In genomic region chr3:72439321-72440183, GRCh38 we compare ENCODE assay signal across 13 cellular contexts. TPM values are rescaled to one million over a fixed set of nuclear protein-coding genes. Genes with fewer than 3 reads are reported as not detected.
A peak's percentile ranks its signal among the peaks of the same experiment; 100 is the strongest.
DNase-seq lines count a peak whose midpoint lies in the region; ATAC-seq, FAIRE-seq and TF ChIP-seq lines count a peak whose summit lies in the region.
"Had no signal": no experiment of that assay in that cellular context is flagged by ENCODE, and none has a peak within 500 bp of the region (broad histone marks: within the 10 kb centered on the region; RNA-seq: fewer than 3 reads in every experiment).

No MANE protein-coding gene starts in this region.

- no peaks in the 10 kb centered on the region for H3K27me3 ChIP-seq in GM12878 (replicated peaks in 1 of 2; ENCODE audit: control insufficient read depth in 2 of 2, insufficient read depth in 2 of 2, low read length in 1 of 2)
- no peaks in the 10 kb centered on the region for H3K27me3 ChIP-seq in ovary
- no peaks in the 10 kb centered on the region for H3K27me3 ChIP-seq in adrenal gland
- H3K27me3 ChIP-seq: esophagus muscularis mucosa, testis had no signal

- H3K27me3 Mint-ChIP-seq in effector memory CD8-positive, alpha-beta T cell, result no peaks in the 10 kb centered on the region

- TF ChIP-seq EP300 in GM12878 (IDR thresholded peaks at IDR 0.05; ENCODE audit: borderline replicate concordance in 1 of 2, control insufficient read depth in 1 of 2, low read depth in 2 of 2, low read length in 2 of 2) (no peak), ovary (IDR thresholded peaks at IDR 0.05) (no peak)

- ATAC-seq in GM21367 (IDR thresholded peaks at IDR 0.05; ENCODE audit: unreplicated experiment) (peak; percentile 50), HG03045 (IDR thresholded peaks at IDR 0.05; ENCODE audit: unreplicated experiment) (peak; percentile 59), GM12878 (peak; percentile 49)
- ATAC-seq in effector memory CD8-positive, alpha-beta T cell (replicated peaks), result no peak

- RAD21 ChIA-PET in GM12878 (lab: Charles Lee; ENCODE audit: unreplicated experiment), result interaction anchor here (1.5 kb wide), 1 partner anchor 12 kb away, joined by 4 read pairs; no protein-coding TSS in a partner anchor

- no peak overlapping the region for H3K27ac ChIP-seq in GM12878 (ENCODE audit: control insufficient read depth, insufficient read depth)
- H3K27ac ChIP-seq in ovary, result no peak overlapping the region
- H3K27ac ChIP-seq in adrenal gland, result no peak overlapping the region
- H3K27ac ChIP-seq: C4-2B, esophagus muscularis mucosa, testis had no signal

- peaks cover 8% of the 10 kb centered on the region for H3K36me3 Mint-ChIP-seq in effector memory CD8-positive, alpha-beta T cell (ENCODE audit: insufficient read depth)

- peaks cover 10% of the 10 kb centered on the region for H4K20me1 ChIP-seq in GM12878 (ENCODE audit: control insufficient read depth, insufficient read depth)

- in situ Hi-C loops in GM12878 (cut with MboI), result no loop called here

- intact Hi-C loops in GM12878 (cut with micrococcal nuclease; ENCODE audit: unreplicated experiment), result loop anchor here (5.0 to 10.0 kb wide), 6 partner anchors 143 to 565 kb away; no protein-coding TSS in a partner anchor
- intact Hi-C loops in ovary (cut with DNase I), result loop anchor here in 3 of 4 donors (10.0 kb wide), 2 partner anchors 165 to 265 kb away; no protein-coding TSS in a partner anchor
- intact Hi-C loops in adrenal gland (cut with DNase I), result no loop called here

- H3K9ac ChIP-seq in GM12878 (ENCODE audit: control insufficient read depth, insufficient read depth, low read length), result no peak overlapping the region

- whole genome bisulfite sequencing in GM12878 (ENCODE audit: insufficient coverage, insufficient replicate concordance, low lambda C conversion rate, missing lambda C conversion rate), result 37% methylated on average over 5 of the region's 5 CpGs
- 62 to 69% (median 66%) methylated on average over 5 of the region's 5 CpGs for WGBS in ovary, 3 donors
- 71 to 77% (median 75%) methylated on average over 5 of the region's 5 CpGs for WGBS in adrenal gland, 4 donors

- peaks cover 71% of the 10 kb centered on the region for H3K79me2 ChIP-seq in GM12878 (ENCODE audit: control insufficient read depth, insufficient read depth, low read length)

- H3K9me3 Mint-ChIP-seq in effector memory CD8-positive, alpha-beta T cell, result no peaks in the 10 kb centered on the region

- no peak for DNase-seq in GM18507 (ENCODE audit: extremely low spot score, insufficient read length, low read depth)
- no peak for DNase-seq in GM12878 (ENCODE audit: low read depth, low spot score)
- DNase-seq in ovary, result no peak
- DNase-seq in effector memory CD8-positive, alpha-beta T cell, result no peak
- no peak for DNase-seq in NCI-H524 treated with DMSO at 0.1 percent for 48 hours (lab: John Stamatoyannopoulos, UW)
- DNase-seq in adrenal gland, result no peak
- DNase-seq: stimulated activated CD4-positive, alpha-beta T cell treated with anti-CD3 and anti-CD28 coated beads, Interleukin-2, amount 100 ng/mL, for 48 hours; T-helper 1 cell; testis had no signal

- peaks cover 30 to 67% of the 10 kb centered on the region in 2 donors for H3K4me1 Mint-ChIP-seq in effector memory CD8-positive, alpha-beta T cell (ENCODE audit: low read depth in 2 of 2)

- SMC1A ChIA-PET in GM12878 (lab: Charles Lee; ENCODE audit: uncharacterized antibody, unreplicated experiment), result interaction anchor here (1.4 to 1.8 kb wide), 3 partner anchors 12 to 28 kb away, joined by 3 to 4 read pairs (median 3); no protein-coding TSS in a partner anchor

- TF ChIP-seq POLR2A in GM12878 (IDR thresholded peaks at IDR 0.05; ENCODE audit: low read depth, low read length) (no peak), ovary (IDR thresholded peaks at IDR 0.05) (no peak), adrenal gland (IDR thresholded peaks at IDR 0.05) (no peak)

- no peak overlapping the region for H3K27ac Mint-ChIP-seq in effector memory CD8-positive, alpha-beta T cell

- H3K4me2 ChIP-seq in GM12878 (ENCODE audit: control insufficient read depth, insufficient read depth), result peak overlapping the region; percentile 58

- TF ChIP-seq CTCF in GM12878 (IDR thresholded peaks at IDR 0.05 in 2 of 3, conservative IDR thresholded peaks at IDR 0.05 in 1 of 3; ENCODE audit: control insufficient read depth in 2 of 3, extremely low read depth in 1 of 3, insufficient read depth in 1 of 3, low read depth in 3 of 3, low read length in 3 of 3), result no peak
- no peak for TF ChIP-seq CTCF in ovary (IDR thresholded peaks at IDR 0.05)
- no peak for TF ChIP-seq CTCF in adrenal gland (IDR thresholded peaks at IDR 0.05)

- H2AFZ ChIP-seq in GM12878 (ENCODE audit: control insufficient read depth, low read depth, low read length), result no peak overlapping the region

- TF ChIP-seq RAD21 in GM12878 (IDR thresholded peaks at IDR 0.05; ENCODE audit: insufficient read depth, low read depth, low read length), result no peak

- POLR2A ChIA-PET in GM12878 (lab: Charles Lee), result no interaction called here

- FAIRE-seq in GM18507 (lab: Jason Lieb, UNC) (peak; percentile 80), GM12878 (lab: Jason Lieb, UNC) (no peak)

- no TSS peak for BruUV-seq in GM12878 (replicated peaks; lab: Mats Ljungman, UMichigan)

- H3K4me3 ChIP-seq in GM12878 (no peak overlapping the region), ovary (no peak overlapping the region), adrenal gland (no peak overlapping the region)
- H3K4me3 ChIP-seq: esophagus muscularis mucosa, testis had no signal

- H3K4me1 ChIP-seq in GM12878 (ENCODE audit: control insufficient read depth, insufficient read depth, low read length), result peaks cover 26% of the 10 kb centered on the region
- H3K4me1 ChIP-seq in ovary (ENCODE audit: insufficient read depth), result peaks cover 18% of the 10 kb centered on the region
- H3K4me1 ChIP-seq in adrenal gland (replicated peaks in 1 of 2), result peaks cover 0 to 30% of the 10 kb centered on the region in 2 donors

- H3K4me3 Mint-ChIP-seq in effector memory CD8-positive, alpha-beta T cell, result no peak overlapping the region

- H3K9me3 ChIP-seq in GM12878 (replicated peaks; ENCODE audit: control insufficient read depth, insufficient read depth, low read length) (no peaks in the 10 kb centered on the region), ovary (no peaks in the 10 kb centered on the region), adrenal gland (replicated peaks in 1 of 3) (no peaks in the 10 kb centered on the region)
- H3K9me3 ChIP-seq: esophagus muscularis mucosa, testis had no signal

- CTCF ChIA-PET in GM12878 (lab: Yijun Ruan, JAX), result interaction anchor here (2.2 kb wide), 1 partner anchor 14 kb away, joined by 6 read pairs; no protein-coding TSS in a partner anchor

- H3K36me3 ChIP-seq in GM12878 (ENCODE audit: control insufficient read depth in 2 of 2, insufficient read depth in 2 of 2, low read length in 1 of 2) (peaks cover 0 to 8% of the 10 kb centered on the region in 2 experiments; a peak in 3 of 4 replicates), ovary (no peaks in the 10 kb centered on the region), adrenal gland (replicated peaks in 1 of 2) (no peaks in the 10 kb centered on the region)

TF ChIP-seq in GM12878, 131 proteins besides CTCF, POLR2A, EP300 and RAD21:
- TF ChIP-seq TCF7 (IDR thresholded peaks at IDR 0.05; ENCODE audit: borderline replicate concordance) (no peak), POU2F2 (IDR thresholded peaks at IDR 0.05; ENCODE audit: borderline replicate concordance, low read depth, low read length) (peak; percentile 63; the same call in 1 of the 3 replicates)

RNA-seq across cellular contexts. Expression of gene RYBP, which starts 6.9 kb away (rescaled TPM):
- total RNA-seq in GM12878 (2013; cell fraction: nucleolus; rRNA removed), result 19.3 and 19.4 TPM in 2 replicates
- total RNA-seq in GM12878 (2014; rRNA removed) (3.7 and 4.1 TPM in 2 replicates), GM12878 (2014; rRNA removed; fragmentation: Illumina TruSeq; extraction: Trizol) (6.6 and 6.8 TPM in 2 replicates), GM12878 (2021) (6.3 and 6.9 TPM in 2 replicates), ovary (10 to 100 TPM; 11.9 to 34.5 (median 20.9) TPM), adrenal gland (10 to 100 TPM in 5 of 8 donors, 1 to 10 TPM in 3; 6.1 to 17.8 (median 11.5) TPM)
- 4.0 TPM for polyA plus RNA-seq in GM12878 (2011; ENCODE audit: low read depth)
- polyA plus RNA-seq in GM12878 (2011; rRNA removed) (14.4 and 18.1 TPM in 2 replicates), GM12878 (2014; fragmentation: Illumina TruSeq; extraction: Trizol) (8.8 and 9.3 TPM in 2 replicates), GM12878 (2014; fragmentation: Nextera tagmentation; extraction: Ambion mirVana) (1 to 10 TPM; 2.4 to 3.3 TPM), GM12878 (2014; rRNA removed) (3.8 and 4.4 TPM in 2 replicates), GM12878 (2016; fragmentation: Nextera tagmentation; extraction: Ambion mirVana) (1 to 10 TPM; 1.2 to 1.3 TPM), ovary (10 to 100 TPM; 11.8 to 21.8 TPM), adrenal gland (10 to 100 TPM in 1 of 3 donors, 1 to 10 TPM in 2; 3.9 to 13.6 (median 6.0) TPM)
- 4.8 and 6.7 TPM in 2 replicates for polyA plus RNA-seq in GM12878 (2011; cell fraction: cytosol; rRNA removed)
- 7.5 TPM in 2 replicates for polyA plus RNA-seq in GM12878 (2011; cell fraction: nucleus; rRNA removed)
- 6.3 and 9.8 TPM in 2 replicates for polyA plus RNA-seq in GM12878 (2012)
- polyA minus RNA-seq in GM12878 (2011; rRNA and poly(A)+ RNA removed), result 8.2 and 11.0 TPM in 2 replicates
- 4.9 and 5.8 TPM in 2 replicates for polyA minus RNA-seq in GM12878 (2011; cell fraction: cytosol; rRNA and poly(A)+ RNA removed)
- polyA minus RNA-seq in GM12878 (2011; cell fraction: nucleus; rRNA and poly(A)+ RNA removed), result 7.7 and 9.3 TPM in 2 replicates

Comparison
In these comparisons a context has a peak if more than half of its experiments do, and no peak if none do; other contexts are left out.
1. intact Hi-C loops: an anchor here in GM12878 (5.0 to 10.0 kb wide) and ovary (10.0 kb wide); none called in adrenal gland.